In the genomic region with DNA sequence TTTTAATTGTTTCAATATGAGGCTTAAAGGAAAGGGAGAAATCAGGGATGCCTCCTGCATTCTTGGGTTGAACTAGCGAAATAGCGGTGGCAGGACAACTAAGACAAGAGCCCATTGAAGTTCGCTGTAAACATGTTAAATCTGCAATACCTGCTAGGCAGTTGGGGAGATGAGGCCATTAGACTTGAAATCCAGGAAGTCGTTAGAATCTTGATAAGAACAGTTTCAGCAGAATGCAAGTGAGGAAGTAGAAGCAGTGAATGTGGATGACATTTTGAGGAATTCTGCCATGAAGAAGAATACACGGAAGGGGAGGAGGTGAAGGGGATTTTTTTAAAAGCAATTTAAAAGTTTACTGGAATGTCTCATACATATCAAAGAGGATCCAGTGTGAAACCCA, we compare ENCODE assay signal across 17 cellular contexts.
"Had no signal": no experiment of that assay in that cellular context is flagged by ENCODE, and none has a peak within 500 bp of the region (broad histone marks: within the 10 kb centered on the region; RNA-seq: fewer than 3 reads in every experiment).

No MANE protein-coding gene starts in this region.

- DNase-seq: activated CD4-positive, alpha-beta T cell treated with anti-CD3 and anti-CD28 coated beads for 48 hours; activated CD4-positive, CD25-positive, alpha-beta regulatory T cell; activated CD8-positive, alpha-beta T cell treated with anti-CD3 and anti-CD28 coated beads for 36 hours; activated naive CD4-positive, alpha-beta T cell treated with Interleukin-2 at 50 U/mL for 16 hours; activated T-cell treated with anti-CD3 and anti-CD28 coated beads, Interleukin-2, amount 50 U/mL, for 24 hours; anterior cingulate cortex; caudate nucleus; gastrocnemius medialis; head of caudate nucleus; kidney; left lung; midbrain; stimulated activated CD4-positive, alpha-beta T cell treated with anti-CD3 and anti-CD28 coated beads, Interleukin-2, amount 100 ng/mL, for 24 hours; stimulated activated naive CD4-positive, alpha-beta T cell treated with Interleukin-2 at 50 U/mL for 16 hours; tibial artery had no signal

- H3K4me3 ChIP-seq: gastrocnemius medialis, left lung, right atrium auricular region, tibial artery had no signal

- ATAC-seq: activated CD8-positive, alpha-beta T cell treated with anti-CD3 and anti-CD28 coated beads for 36 hours; esophagus mucosa; gastrocnemius medialis; left lung had no signal

- H3K27ac ChIP-seq: gastrocnemius medialis, left lung, right atrium auricular region, tibial artery had no signal

- H3K4me1 ChIP-seq: gastrocnemius medialis, right atrium auricular region, tibial artery had no signal

- H3K9me3 ChIP-seq: gastrocnemius medialis, right atrium auricular region, tibial artery had no signal

- H3K36me3 ChIP-seq: gastrocnemius medialis, left lung, right atrium auricular region, tibial artery had no signal

- H3K27me3 ChIP-seq: left lung, right atrium auricular region, tibial artery had no signal
